Comparison of ENCODE assay signal across 8 cellular contexts in the genomic region with DNA sequence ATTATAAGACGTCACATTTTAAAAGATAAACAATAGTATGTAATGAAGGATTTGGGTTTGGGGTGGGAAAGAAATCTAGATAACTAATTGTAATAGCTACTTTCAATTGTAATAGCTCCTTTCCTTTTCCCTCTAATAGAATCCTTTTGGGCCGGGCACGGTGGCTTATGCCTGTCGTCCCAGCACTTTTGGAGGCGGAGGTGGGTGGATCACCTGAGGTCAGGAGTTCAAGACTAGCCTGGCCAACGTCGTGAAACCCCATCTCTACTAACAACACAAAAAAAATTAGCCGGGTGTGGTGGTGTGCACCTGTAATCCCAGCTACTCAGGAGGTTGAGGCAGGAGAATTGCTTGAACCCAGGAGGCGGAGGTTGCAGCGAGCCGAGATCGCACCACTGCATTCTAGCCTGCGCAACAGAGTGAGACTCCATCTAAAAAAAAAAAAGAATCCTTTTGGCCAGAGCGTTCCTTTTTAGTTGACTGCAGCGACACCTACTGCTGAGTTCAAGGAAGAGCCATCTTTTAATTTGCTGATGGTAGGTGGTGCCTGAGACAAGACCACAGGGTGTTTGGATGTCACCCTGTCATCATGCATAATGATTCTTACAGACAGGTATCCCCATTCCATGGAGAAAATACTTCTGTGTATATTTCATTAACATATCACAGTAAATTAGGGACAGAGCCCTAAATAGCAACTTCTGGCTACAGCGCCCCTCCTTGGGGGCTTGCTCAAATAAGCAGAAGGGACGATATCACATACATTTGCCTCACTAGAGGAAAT.
DNase-seq lines count a peak whose midpoint lies in the region; ATAC-seq and TF ChIP-seq lines count a peak whose summit lies in the region.

No MANE protein-coding gene starts in this region.

- no peaks in the 10 kb centered on the region for H3K79me2 ChIP-seq in neural cell (replicated peaks; ENCODE audit: insufficient read depth, low read length)

- H3K9ac ChIP-seq in neural cell (ENCODE audit: low read length): no peak overlapping the region

- TF ChIP-seq CTCF in CD4-positive, alpha-beta T cell (IDR thresholded peaks at IDR 0.05): peak; percentile 68
- peak; percentile 75 for TF ChIP-seq CTCF in fibroblast of pulmonary artery (IDR thresholded peaks at IDR 0.05; ENCODE audit: low read length, missing control alignments)
- peak; percentile 86 for TF ChIP-seq CTCF in neural cell (IDR thresholded peaks at IDR 0.05; ENCODE audit: poor library complexity, severe bottlenecking)
- peak; percentile 28 to 73 (median 50) for TF ChIP-seq CTCF in upper lobe of left lung (IDR thresholded peaks at IDR 0.05)

- no peaks in the 10 kb centered on the region for H3K9me3 ChIP-seq in CD4-positive, alpha-beta T cell (ENCODE audit: control insufficient read depth, low read length)
- H3K9me3 ChIP-seq in neural cell (ENCODE audit: low read length) (no peaks in the 10 kb centered on the region), upper lobe of left lung (no peaks in the 10 kb centered on the region)

- no peak overlapping the region for H2AFZ ChIP-seq in neural cell (ENCODE audit: low read depth, low read length)

- POLR2A ChIA-PET in CD4-positive, alpha-beta T cell (lab: Charles Lee): interaction anchor here (0.7 kb wide), 1 partner anchor 565 kb away, joined by 4 read pairs; no protein-coding TSS in a partner anchor
- POLR2A ChIA-PET in activated CD4-positive, alpha-beta memory T cell treated with anti-CD3 and anti-CD28 coated beads, Interleukin-2, amount 10 ng/mL, durations not matched to agents 7 days and 5 days (lab: Charles Lee): no interaction called here

- peak in 8 of 10 experiments; percentile 0 to 28 (median 6) for DNase-seq in CD4-positive, alpha-beta T cell
- DNase-seq in GM19238 (ENCODE audit: insufficient read length, low spot score) (peak; percentile 35), NCI-H524 (lab: John Stamatoyannopoulos, UW) (peak; percentile 68 to 87), fibroblast of pulmonary artery (ENCODE audit: low read depth) (peak; percentile 85), upper lobe of left lung (no peak)
- DNase-seq in activated CD4-positive, alpha-beta memory T cell treated with anti-CD3 and anti-CD28 coated beads, Interleukin-2, amount 10 ng/mL, durations not matched to agents 7 days and 5 days: peak; percentile 45

- H3K9me2 ChIP-seq in neural cell (ENCODE audit: insufficient read depth, low read length): no peaks in the 10 kb centered on the region

- H4K20me1 ChIP-seq in neural cell (ENCODE audit: insufficient read depth): no peaks in the 10 kb centered on the region

- H3K27ac ChIP-seq in CD4-positive, alpha-beta T cell (ENCODE audit: low read depth, low read length): no peak overlapping the region
- H3K27ac ChIP-seq in neural cell (ENCODE audit: low read length) (no peak overlapping the region), upper lobe of left lung (no peak overlapping the region)

- no peak overlapping the region for H3K4me3 Mint-ChIP-seq in CD4-positive, alpha-beta T cell
- no peak overlapping the region for H3K4me3 Mint-ChIP-seq in activated CD4-positive, alpha-beta memory T cell treated with anti-CD3 and anti-CD28 coated beads, Interleukin-2, amount 10 ng/mL, durations not matched to agents 7 days and 5 days

- CTCF ChIA-PET in CD4-positive, alpha-beta T cell (lab: Charles Lee): no interaction called here
- CTCF ChIA-PET in activated CD4-positive, alpha-beta memory T cell treated with anti-CD3 and anti-CD28 coated beads, Interleukin-2, amount 10 ng/mL, durations not matched to agents 7 days and 5 days (lab: Charles Lee): interaction anchor here (0.6 to 1.8 kb wide), 15 partner anchors 9 to 587 kb away, joined by 3 to 5 read pairs (median 4); no protein-coding TSS in a partner anchor

- TF ChIP-seq POLR2A in upper lobe of left lung (IDR thresholded peaks at IDR 0.05): no peak

- H3K9me3 Mint-ChIP-seq in CD4-positive, alpha-beta T cell: no peaks in the 10 kb centered on the region
- no peaks in the 10 kb centered on the region for H3K9me3 Mint-ChIP-seq in activated CD4-positive, alpha-beta memory T cell treated with anti-CD3 and anti-CD28 coated beads, Interleukin-2, amount 10 ng/mL, durations not matched to agents 7 days and 5 days

- no peak overlapping the region for H3K4me3 ChIP-seq in fibroblast of pulmonary artery (replicated peaks; ENCODE audit: low read depth, low read length)
- H3K4me3 ChIP-seq in neural cell (ENCODE audit: low read length): no peak overlapping the region
- H3K4me3 ChIP-seq in upper lobe of left lung: no peak overlapping the region

- H3K27me3 ChIP-seq in CD4-positive, alpha-beta T cell (ENCODE audit: control insufficient read depth, insufficient read depth, low read length): peaks cover 4% of the 10 kb centered on the region
- H3K27me3 ChIP-seq in neural cell (ENCODE audit: insufficient read depth, low read depth, low read length) (no peaks in the 10 kb centered on the region), upper lobe of left lung (no peaks in the 10 kb centered on the region)

- peak; percentile 88 for TF ChIP-seq RAD21 in neural cell (conservative IDR thresholded peaks at IDR 0.05)

- H3K4me1 Mint-ChIP-seq in CD4-positive, alpha-beta T cell (ENCODE audit: low read depth): no peaks in the 10 kb centered on the region
- H3K4me1 Mint-ChIP-seq in activated CD4-positive, alpha-beta memory T cell treated with anti-CD3 and anti-CD28 coated beads, Interleukin-2, amount 10 ng/mL, durations not matched to agents 7 days and 5 days: no peaks in the 10 kb centered on the region

- peaks cover 24% of the 10 kb centered on the region for H3K27me3 Mint-ChIP-seq in CD4-positive, alpha-beta T cell
- peaks cover 7% of the 10 kb centered on the region for H3K27me3 Mint-ChIP-seq in activated CD4-positive, alpha-beta memory T cell treated with anti-CD3 and anti-CD28 coated beads, Interleukin-2, amount 10 ng/mL, durations not matched to agents 7 days and 5 days

- no peaks in the 10 kb centered on the region for H3F3A ChIP-seq in neural cell (ENCODE audit: insufficient read depth, low read length, poor library complexity, severe bottlenecking)

- ATAC-seq in CD4-positive, alpha-beta T cell (ENCODE audit: poor library complexity): peak; percentile 68
- ATAC-seq in HG03521 (IDR thresholded peaks at IDR 0.05; ENCODE audit: unreplicated experiment): peak; percentile 77
- ATAC-seq in upper lobe of left lung (ENCODE audit: low FRiP score in 2 of 2): peak; percentile 40 to 81

- peaks cover 0 to 5% (median 0%) of the 10 kb centered on the region in 4 donors for H3K4me1 ChIP-seq in upper lobe of left lung

- intact Hi-C loops in CD4-positive, alpha-beta T cell (cut with DNase I, micrococcal nuclease): loop anchor here (2.0 to 10.0 kb wide), 3 partner anchors 585 to 1578 kb away; no protein-coding TSS in a partner anchor

- H3K27ac Mint-ChIP-seq in CD4-positive, alpha-beta T cell: no peak overlapping the region
- H3K27ac Mint-ChIP-seq in activated CD4-positive, alpha-beta memory T cell treated with anti-CD3 and anti-CD28 coated beads, Interleukin-2, amount 10 ng/mL, durations not matched to agents 7 days and 5 days: no peak overlapping the region

- H3K36me3 ChIP-seq in neural cell (ENCODE audit: insufficient read depth, low read length): no peaks in the 10 kb centered on the region
- no peaks in the 10 kb centered on the region for H3K36me3 ChIP-seq in upper lobe of left lung

- no peak overlapping the region for H3K4me2 ChIP-seq in neural cell (ENCODE audit: low read length)

- H3K36me3 Mint-ChIP-seq in CD4-positive, alpha-beta T cell (ENCODE audit: low read depth): no peaks in the 10 kb centered on the region
- no peaks in the 10 kb centered on the region for H3K36me3 Mint-ChIP-seq in activated CD4-positive, alpha-beta memory T cell treated with anti-CD3 and anti-CD28 coated beads, Interleukin-2, amount 10 ng/mL, durations not matched to agents 7 days and 5 days (ENCODE audit: low read depth)

- TF ChIP-seq EP300 in neural cell (conservative IDR thresholded peaks at IDR 0.05; ENCODE audit: poor library complexity, severe bottlenecking) (no peak), upper lobe of left lung (IDR thresholded peaks at IDR 0.05) (no peak)

- WGBS in upper lobe of left lung, 2 donors: 28 to 33% methylated on average over 17 of the region's 17 CpGs

TF ChIP-seq in neural cell, 6 proteins besides CTCF, POLR2A, EP300 and RAD21:
- TF ChIP-seq EZH2 (IDR thresholded peaks at IDR 0.05; ENCODE audit: borderline replicate concordance, insufficient read depth, low read length, poor library complexity, severe bottlenecking): no peak
- TF ChIP-seq, protein P1, sequence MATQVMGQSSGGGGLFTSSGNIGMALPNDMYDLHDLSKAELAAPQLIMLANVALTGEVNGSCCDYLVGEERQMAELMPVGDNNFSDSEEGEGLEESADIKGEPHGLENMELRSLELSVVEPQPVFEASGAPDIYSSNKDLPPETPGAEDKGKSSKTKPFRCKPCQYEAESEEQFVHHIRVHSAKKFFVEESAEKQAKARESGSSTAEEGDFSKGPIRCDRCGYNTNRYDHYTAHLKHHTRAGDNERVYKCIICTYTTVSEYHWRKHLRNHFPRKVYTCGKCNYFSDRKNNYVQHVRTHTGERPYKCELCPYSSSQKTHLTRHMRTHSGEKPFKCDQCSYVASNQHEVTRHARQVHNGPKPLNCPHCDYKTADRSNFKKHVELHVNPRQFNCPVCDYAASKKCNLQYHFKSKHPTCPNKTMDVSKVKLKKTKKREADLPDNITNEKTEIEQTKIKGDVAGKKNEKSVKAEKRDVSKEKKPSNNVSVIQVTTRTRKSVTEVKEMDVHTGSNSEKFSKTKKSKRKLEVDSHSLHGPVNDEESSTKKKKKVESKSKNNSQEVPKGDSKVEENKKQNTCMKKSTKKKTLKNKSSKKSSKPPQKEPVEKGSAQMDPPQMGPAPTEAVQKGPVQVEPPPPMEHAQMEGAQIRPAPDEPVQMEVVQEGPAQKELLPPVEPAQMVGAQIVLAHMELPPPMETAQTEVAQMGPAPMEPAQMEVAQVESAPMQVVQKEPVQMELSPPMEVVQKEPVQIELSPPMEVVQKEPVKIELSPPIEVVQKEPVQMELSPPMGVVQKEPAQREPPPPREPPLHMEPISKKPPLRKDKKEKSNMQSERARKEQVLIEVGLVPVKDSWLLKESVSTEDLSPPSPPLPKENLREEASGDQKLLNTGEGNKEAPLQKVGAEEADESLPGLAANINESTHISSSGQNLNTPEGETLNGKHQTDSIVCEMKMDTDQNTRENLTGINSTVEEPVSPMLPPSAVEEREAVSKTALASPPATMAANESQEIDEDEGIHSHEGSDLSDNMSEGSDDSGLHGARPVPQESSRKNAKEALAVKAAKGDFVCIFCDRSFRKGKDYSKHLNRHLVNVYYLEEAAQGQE (IDR thresholded peaks at IDR 0.05; ENCODE audit: borderline replicate concordance): no peak
- TF ChIP-seq MXI1 (conservative IDR thresholded peaks at IDR 0.05; ENCODE audit: poor library complexity, severe bottlenecking): no peak
- peak; percentile 84 for TF ChIP-seq SMC3 (conservative IDR thresholded peaks at IDR 0.05; ENCODE audit: poor library complexity)
- TF ChIP-seq TAF1 (IDR thresholded peaks at IDR 0.05; ENCODE audit: low read depth): no peak

Comparison
In these comparisons a context has a peak if more than half of its experiments do, and no peak if none do; other contexts are left out.
1. DNase-seq: peak in CD4-positive, alpha-beta T cell (8 of 10), GM19238 (single experiment), NCI-H524 (2 of 2), activated CD4-positive, alpha-beta memory T cell treated with anti-CD3 and anti-CD28 coated beads, Interleukin-2, amount 10 ng/mL, durations not matched to agents 7 days and 5 days (single experiment) and fibroblast of pulmonary artery (single experiment); none in upper lobe of left lung (0 of 2).
2. Peak in every context shown above with its lines, with median percentiles within 50 percentile points of each other: ATAC-seq and CTCF ChIP-seq.